In the genomic region with DNA sequence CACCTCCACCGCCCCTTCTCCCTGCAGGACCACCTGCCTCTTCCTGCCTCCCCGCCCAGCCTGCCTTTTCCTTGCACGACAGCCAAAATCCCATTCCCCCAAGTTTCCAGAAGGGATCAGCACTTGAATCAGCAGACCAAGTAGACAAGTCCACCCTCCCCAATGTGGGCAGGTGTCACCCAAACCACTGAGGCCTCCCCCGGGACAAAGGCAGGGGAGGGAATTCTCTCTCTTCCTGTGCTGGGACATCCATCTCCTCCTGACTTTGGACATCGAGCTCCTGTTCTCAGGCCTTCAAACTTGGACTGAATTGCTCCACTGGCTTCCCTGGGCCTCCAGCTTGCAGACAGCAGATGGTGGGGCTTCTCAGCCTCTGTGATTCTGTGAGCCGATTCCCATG, we compare ENCODE assay signal across 15 cellular contexts. TPM values are rescaled to one million over a fixed set of nuclear protein-coding genes. Genes with fewer than 3 reads are reported as not detected.
"Had no signal": no experiment of that assay in that cellular context is flagged by ENCODE, and none has a peak within 500 bp of the region (broad histone marks: within the 10 kb centered on the region; RNA-seq: fewer than 3 reads in every experiment).

No MANE protein-coding gene starts in this region.

- H3K4me3 ChIP-seq: esophagus squamous epithelium, mucosa of descending colon, prostate gland, right lobe of liver, upper lobe of left lung had no signal

- FAIRE-seq: astrocyte had no signal

- ATAC-seq: activated CD4-positive, CD25-positive, alpha-beta regulatory T cell treated with anti-CD3 and anti-CD28 coated beads, Interleukin-2, amount 50 U/mL, for 24 hours; mucosa of descending colon; natural killer cell treated with Interleukin-12 subunit alpha and Interleukin-12 subunit beta and Interleukin-15 and Interleukin-18, amount 100 ng/mL, for 72 hours; right lobe of liver had no signal

- H3K27ac Mint-ChIP-seq: activated naive CD4-positive, alpha-beta T cell treated with anti-CD3 and anti-CD28 coated beads, Interleukin-2, amount 50 U/mL, for 72 hours; natural killer cell treated with Interleukin-12 subunit alpha and Interleukin-12 subunit beta and Interleukin-15 and Interleukin-18, amount 100 ng/mL, for 72 hours had no signal

- DNase-seq: esophagus squamous epithelium; foreskin fibroblast; head of caudate nucleus; mucosa of descending colon; occipital lobe; right lobe of liver; stimulated activated naive CD4-positive, alpha-beta T cell treated with Interleukin-2 at 50 U/mL for 16 hours; T-helper 2 cell had no signal

- H3K9me3 Mint-ChIP-seq: natural killer cell treated with Interleukin-12 subunit alpha and Interleukin-12 subunit beta and Interleukin-15 and Interleukin-18, amount 100 ng/mL, for 72 hours had no signal

- H3K36me3 ChIP-seq: esophagus squamous epithelium, prostate gland, right lobe of liver, upper lobe of left lung had no signal

- H3K4me1 ChIP-seq: prostate gland, right lobe of liver had no signal

- H3K9me3 ChIP-seq: prostate gland had no signal

- H3K27me3 ChIP-seq: right lobe of liver had no signal

- H3K36me3 Mint-ChIP-seq: activated naive CD4-positive, alpha-beta T cell treated with anti-CD3 and anti-CD28 coated beads, Interleukin-2, amount 50 U/mL, for 72 hours; natural killer cell treated with Interleukin-12 subunit alpha and Interleukin-12 subunit beta and Interleukin-15 and Interleukin-18, amount 100 ng/mL, for 72 hours had no signal

- H3K4me3 Mint-ChIP-seq: natural killer cell treated with Interleukin-12 subunit alpha and Interleukin-12 subunit beta and Interleukin-15 and Interleukin-18, amount 100 ng/mL, for 72 hours had no signal

- H3K27ac ChIP-seq: esophagus squamous epithelium, prostate gland, right lobe of liver, upper lobe of left lung had no signal

RNA-seq across cellular contexts. Expression of a gene that starts 35.4 kb away (rescaled TPM):
- total RNA-seq: natural killer cell treated with Interleukin-12 subunit alpha and Interleukin-12 subunit beta and Interleukin-15 and Interleukin-18, amount 100 ng/mL, for 72 hours; occipital lobe; temporal lobe had no signal
